18 cellular contexts compared by ENCODE assay signal in genomic region chr22:22821340-22821739, GRCh38.
DNase-seq lines count a peak whose midpoint lies in the region; ATAC-seq and TF ChIP-seq lines count a peak whose summit lies in the region.
"Had no signal": no experiment of that assay in that cellular context is flagged by ENCODE, and none has a peak within 500 bp of the region (broad histone marks: within the 10 kb centered on the region; RNA-seq: fewer than 3 reads in every experiment).

No MANE protein-coding gene starts in this region.

- H3K9me3 Mint-ChIP-seq in T-helper 2 cell treated with Interferon-gamma antibody and Interleukin-4, amounts not matched to agents 5 μg/mL and 100 μg/mL, for 36 hours, result no peaks in the 10 kb centered on the region
- H3K9me3 Mint-ChIP-seq in activated CD8-positive, alpha-beta T cell treated with anti-CD3 and anti-CD28 coated beads, Interleukin-2, amount 10 ng/mL, durations not matched to agents 7 days and 5 days (ENCODE audit: insufficient read depth), result no peaks in the 10 kb centered on the region
- peaks cover 0 to 5% (median 0%) of the 10 kb centered on the region in 11 donors for H3K9me3 Mint-ChIP-seq in naive thymus-derived CD4-positive, alpha-beta T cell
- H3K9me3 Mint-ChIP-seq: GM23338; stimulated activated naive B cell treated with anti-CD40 and anti-IgM and Interleukin-4, amounts not matched to agents 10 μg/mL and 1 μg/mL and 100 μg/mL, for 72 hours had no signal

- intact Hi-C loops in naive thymus-derived CD4-positive, alpha-beta T cell (cut with micrococcal nuclease), result loop anchor here in 1 of 2 donors (10.0 kb wide), 1 partner anchor 423 kb away; no protein-coding TSS in a partner anchor

- ATAC-seq in DND-41 (ENCODE audit: insufficient read depth, low read depth), result no peak
- ATAC-seq in activated CD8-positive, alpha-beta T cell treated with anti-CD3 and anti-CD28 coated beads, Interleukin-2, amount 10 ng/mL, durations not matched to agents 7 days and 5 days, result no peak
- no peak for ATAC-seq in naive thymus-derived CD4-positive, alpha-beta T cell
- ATAC-seq: GM23338; stimulated activated naive B cell treated with anti-CD40 and anti-IgM and Interleukin-4, amounts not matched to agents 10 μg/mL and 1 μg/mL and 100 μg/mL, for 72 hours had no signal

- CTCF ChIA-PET in activated CD8-positive, alpha-beta T cell treated with anti-CD3 and anti-CD28 coated beads, Interleukin-2, amount 10 ng/mL, durations not matched to agents 7 days and 5 days (lab: Charles Lee), result interaction anchor here (1.3 to 3.9 kb wide), 2 partner anchors 19 to 27 kb away, joined by 4 to 21 read pairs; no protein-coding TSS in a partner anchor
- CTCF ChIA-PET in naive thymus-derived CD4-positive, alpha-beta T cell (lab: Charles Lee), result interaction anchor here (1.1 to 16.4 kb wide), 4 partner anchors 12 to 60 kb away, joined by 3 to 322 read pairs (median 158); no protein-coding TSS in a partner anchor

- no peak for TF ChIP-seq CTCF in DND-41 (IDR thresholded peaks at IDR 0.05; ENCODE audit: borderline replicate concordance, extremely low read depth, low read length, poor library complexity, severe bottlenecking)

- peaks cover 8% of the 10 kb centered on the region for H3K27me3 Mint-ChIP-seq in T-helper 2 cell treated with Interferon-gamma antibody and Interleukin-4, amounts not matched to agents 5 μg/mL and 100 μg/mL, for 36 hours (ENCODE audit: low read depth)
- H3K27me3 Mint-ChIP-seq in activated CD8-positive, alpha-beta T cell treated with anti-CD3 and anti-CD28 coated beads, Interleukin-2, amount 10 ng/mL, durations not matched to agents 7 days and 5 days (ENCODE audit: low read depth), result no peaks in the 10 kb centered on the region
- peaks cover 0 to 4% (median 0%) of the 10 kb centered on the region in 5 donors for H3K27me3 Mint-ChIP-seq in naive thymus-derived CD4-positive, alpha-beta T cell

- H3K27ac ChIP-seq in DND-41 (ENCODE audit: low read length), result peak overlapping the region; percentile 72
- H3K27ac ChIP-seq in naive thymus-derived CD4-positive, alpha-beta T cell (ENCODE audit: low read depth, low read length), result peak overlapping the region; percentile 58
- H3K27ac ChIP-seq: thyroid gland had no signal

- H3K4me1 Mint-ChIP-seq in T-helper 2 cell treated with Interferon-gamma antibody and Interleukin-4, amounts not matched to agents 5 μg/mL and 100 μg/mL, for 36 hours (ENCODE audit: low read depth), result peaks cover 80% of the 10 kb centered on the region
- H3K4me1 Mint-ChIP-seq in activated CD8-positive, alpha-beta T cell treated with anti-CD3 and anti-CD28 coated beads, Interleukin-2, amount 10 ng/mL, durations not matched to agents 7 days and 5 days (ENCODE audit: low read depth), result peaks cover 89% of the 10 kb centered on the region
- H3K4me1 Mint-ChIP-seq in naive thymus-derived CD4-positive, alpha-beta T cell, result peaks cover 81 to 99% (median 97%) of the 10 kb centered on the region in 7 donors

- H3K9ac ChIP-seq in DND-41 (ENCODE audit: low read depth, low read length), result 0 out of 2 replicates have a peak overlapping the region, but pooled peaks have one; percentile 4

- H4K20me1 ChIP-seq in DND-41 (ENCODE audit: insufficient read depth, low read length), result 0 out of 2 replicates have a peak, but pooled peaks cover 3% of the 10 kb centered on the region

- no peaks in the 10 kb centered on the region for H3K9me3 ChIP-seq in DND-41 (ENCODE audit: insufficient read depth, low read length, severe bottlenecking)
- no peaks in the 10 kb centered on the region for H3K9me3 ChIP-seq in naive thymus-derived CD4-positive, alpha-beta T cell (ENCODE audit: control insufficient read depth in 2 of 3, low read length in 3 of 3)
- H3K9me3 ChIP-seq: thyroid gland had no signal

- peaks cover 4% of the 10 kb centered on the region for H3K36me3 Mint-ChIP-seq in T-helper 2 cell treated with Interferon-gamma antibody and Interleukin-4, amounts not matched to agents 5 μg/mL and 100 μg/mL, for 36 hours (ENCODE audit: low read depth)
- H3K36me3 Mint-ChIP-seq in activated CD8-positive, alpha-beta T cell treated with anti-CD3 and anti-CD28 coated beads, Interleukin-2, amount 10 ng/mL, durations not matched to agents 7 days and 5 days (ENCODE audit: low read depth), result no peaks in the 10 kb centered on the region
- H3K36me3 Mint-ChIP-seq in naive thymus-derived CD4-positive, alpha-beta T cell, result peaks cover 0 to 6% (median 0%) of the 10 kb centered on the region in 5 donors
- H3K36me3 Mint-ChIP-seq: stimulated activated naive B cell treated with anti-CD40 and anti-IgM and Interleukin-4, amounts not matched to agents 10 μg/mL and 1 μg/mL and 100 μg/mL, for 72 hours had no signal

- H3K27me3 ChIP-seq in DND-41 (ENCODE audit: insufficient read depth, low read length, poor library complexity), result no peaks in the 10 kb centered on the region
- no peaks in the 10 kb centered on the region for H3K27me3 ChIP-seq in naive thymus-derived CD4-positive, alpha-beta T cell (ENCODE audit: control insufficient read depth in 2 of 2, insufficient read depth in 2 of 2, low read length in 2 of 2)
- H3K27me3 ChIP-seq: thyroid gland had no signal

- H3K4me3 Mint-ChIP-seq in T-helper 2 cell treated with Interferon-gamma antibody and Interleukin-4, amounts not matched to agents 5 μg/mL and 100 μg/mL, for 36 hours, result peak overlapping the region; percentile 51
- no peak overlapping the region for H3K4me3 Mint-ChIP-seq in activated CD8-positive, alpha-beta T cell treated with anti-CD3 and anti-CD28 coated beads, Interleukin-2, amount 10 ng/mL, durations not matched to agents 7 days and 5 days
- H3K4me3 Mint-ChIP-seq in naive thymus-derived CD4-positive, alpha-beta T cell, result peak overlapping the region; percentile 58 to 82 (median 78)
- H3K4me3 Mint-ChIP-seq: GM23338; stimulated activated naive B cell treated with anti-CD40 and anti-IgM and Interleukin-4, amounts not matched to agents 10 μg/mL and 1 μg/mL and 100 μg/mL, for 72 hours had no signal

- H3K36me3 ChIP-seq in DND-41 (ENCODE audit: insufficient read depth, low read length), result no peaks in the 10 kb centered on the region
- no peaks in the 10 kb centered on the region for H3K36me3 ChIP-seq in naive thymus-derived CD4-positive, alpha-beta T cell (ENCODE audit: control insufficient read depth in 2 of 3, insufficient read depth in 3 of 3, low read length in 3 of 3)
- H3K36me3 ChIP-seq: thyroid gland had no signal

- H3K79me2 ChIP-seq in DND-41 (ENCODE audit: insufficient read depth, low read length), result no peaks in the 10 kb centered on the region

- no peak for DNase-seq in T-helper 2 cell treated with Interferon-gamma antibody and Interleukin-4, amounts not matched to agents 5 μg/mL and 100 μg/mL, for 36 hours (ENCODE audit: low spot score)
- DNase-seq in T-helper 2 cell, result no peak
- no peak for DNase-seq in DND-41
- DNase-seq in activated CD8-positive, alpha-beta T cell treated with anti-CD3 and anti-CD28 coated beads, Interleukin-2, amount 10 ng/mL, durations not matched to agents 7 days and 5 days, result no peak
- DNase-seq in naive thymus-derived CD4-positive, alpha-beta T cell, result no peak
- no peak for DNase-seq in NCI-H1105 treated with DMSO at 0.1 percent for 48 hours (lab: John Stamatoyannopoulos, UW)
- DNase-seq in superior temporal gyrus (ENCODE audit: extremely low spot score), result no peak
- DNase-seq in activated gamma-delta T cell (lab: John Stamatoyannopoulos, UW), result no peak
- DNase-seq: 8988T; AML-193; Calu3; glutamatergic neuron; NCI-H2081; nucleus accumbens; stimulated activated naive B cell treated with anti-CD40 and anti-IgM and Interleukin-4, amounts not matched to agents 10 μg/mL and 1 μg/mL and 100 μg/mL, for 72 hours; T-helper 9 cell; thyroid gland had no signal

- no peak overlapping the region for H3K4me3 ChIP-seq in DND-41 (ENCODE audit: low read depth in 1 of 2, low read length in 2 of 2)
- peak overlapping the region; percentile 1 for H3K4me3 ChIP-seq in naive thymus-derived CD4-positive, alpha-beta T cell (ENCODE audit: low read length)
- H3K4me3 ChIP-seq: GM23338, thyroid gland had no signal

- H3K4me2 ChIP-seq in DND-41 (ENCODE audit: insufficient read depth, low read length), result 0 out of 2 replicates have a peak overlapping the region, but pooled peaks have one; percentile 18
- H3K4me2 ChIP-seq: GM23338 had no signal

- peaks cover 88% of the 10 kb centered on the region for H3K4me1 ChIP-seq in DND-41 (ENCODE audit: insufficient read depth, low read length)
- H3K4me1 ChIP-seq in naive thymus-derived CD4-positive, alpha-beta T cell (ENCODE audit: control insufficient read depth in 2 of 2, insufficient read depth in 2 of 2, low read length in 2 of 2), result peaks cover 77 to 79% of the 10 kb centered on the region in 2 donors
- H3K4me1 ChIP-seq: thyroid gland had no signal

- POLR2A ChIA-PET in activated CD8-positive, alpha-beta T cell treated with anti-CD3 and anti-CD28 coated beads, Interleukin-2, amount 10 ng/mL, durations not matched to agents 7 days and 5 days (lab: Charles Lee), result interaction anchor here (2.1 kb wide), 1 partner anchor 10 kb away, joined by 6 read pairs; no protein-coding TSS in a partner anchor
- POLR2A ChIA-PET in naive thymus-derived CD4-positive, alpha-beta T cell (lab: Charles Lee), result interaction anchor here (1.0 to 10.4 kb wide), 7 partner anchors 8 to 44 kb away, joined by 3 to 96 read pairs (median 3); no protein-coding TSS in a partner anchor

- peak overlapping the region; percentile 83 for H3K27ac Mint-ChIP-seq in T-helper 2 cell treated with Interferon-gamma antibody and Interleukin-4, amounts not matched to agents 5 μg/mL and 100 μg/mL, for 36 hours
- H3K27ac Mint-ChIP-seq in activated CD8-positive, alpha-beta T cell treated with anti-CD3 and anti-CD28 coated beads, Interleukin-2, amount 10 ng/mL, durations not matched to agents 7 days and 5 days, result peak overlapping the region; percentile 90
- peak overlapping the region; percentile 84 to 99 (median 93) for H3K27ac Mint-ChIP-seq in naive thymus-derived CD4-positive, alpha-beta T cell
- H3K27ac Mint-ChIP-seq: GM23338; stimulated activated naive B cell treated with anti-CD40 and anti-IgM and Interleukin-4, amounts not matched to agents 10 μg/mL and 1 μg/mL and 100 μg/mL, for 72 hours had no signal

- H2AFZ ChIP-seq in DND-41 (ENCODE audit: low read depth, low read length), result no peak overlapping the region
- H2AFZ ChIP-seq: GM23338 had no signal
